In the genomic region with DNA sequence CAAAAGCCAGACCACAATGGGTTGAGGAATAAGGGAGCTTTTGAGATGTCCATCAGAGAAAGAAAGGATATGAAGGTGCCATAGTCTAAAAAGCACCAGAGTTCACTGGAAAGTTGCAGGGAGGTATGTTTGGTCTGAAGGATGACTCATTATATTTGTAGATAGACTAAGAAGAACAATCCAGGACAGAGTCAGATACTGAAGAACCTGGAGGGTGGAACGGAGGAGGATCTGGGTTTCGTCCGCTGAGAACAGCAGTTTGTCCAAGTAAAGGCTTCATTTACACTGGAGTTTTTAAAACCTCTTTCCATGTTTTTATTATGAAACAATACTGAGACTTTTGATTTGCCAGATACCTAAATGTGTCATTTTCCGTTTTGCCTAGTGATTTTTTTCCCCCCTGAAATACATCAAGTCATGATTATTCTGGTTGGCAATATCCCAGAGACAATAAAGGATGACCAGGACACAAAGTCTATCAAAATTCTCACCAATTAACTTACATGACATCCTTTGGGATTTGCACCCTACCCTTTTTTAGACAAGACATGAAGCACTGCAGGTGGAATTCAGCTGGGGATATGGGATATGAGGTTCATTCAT, we compare ENCODE assay signal across 1 cellular context.
TF ChIP-seq lines count a peak whose summit lies in the region.

No MANE protein-coding gene starts in this region.

TF ChIP-seq in HepG2, 621 proteins besides CTCF, POLR2A, EP300 and RAD21:
- TF ChIP-seq NFKBIZ (CRISPR knock-in tag; IDR thresholded peaks at IDR 0.05) (no peak), FOSL2 (CRISPR knock-in tag; IDR thresholded peaks at IDR 0.05) (peak; percentile 27; the same call in 1 of the 2 replicates)
- TF ChIP-seq, protein P1, sequence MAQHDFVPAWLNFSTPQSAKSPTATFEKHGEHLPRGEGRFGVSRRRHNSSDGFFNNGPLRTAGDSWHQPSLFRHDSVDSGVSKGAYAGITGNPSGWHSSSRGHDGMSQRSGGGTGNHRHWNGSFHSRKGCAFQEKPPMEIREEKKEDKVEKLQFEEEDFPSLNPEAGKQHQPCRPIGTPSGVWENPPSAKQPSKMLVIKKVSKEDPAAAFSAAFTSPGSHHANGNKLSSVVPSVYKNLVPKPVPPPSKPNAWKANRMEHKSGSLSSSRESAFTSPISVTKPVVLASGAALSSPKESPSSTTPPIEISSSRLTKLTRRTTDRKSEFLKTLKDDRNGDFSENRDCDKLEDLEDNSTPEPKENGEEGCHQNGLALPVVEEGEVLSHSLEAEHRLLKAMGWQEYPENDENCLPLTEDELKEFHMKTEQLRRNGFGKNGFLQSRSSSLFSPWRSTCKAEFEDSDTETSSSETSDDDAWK (CRISPR knock-in tag; IDR thresholded peaks at IDR 0.05) = no peak
- TF ChIP-seq, protein P2, sequence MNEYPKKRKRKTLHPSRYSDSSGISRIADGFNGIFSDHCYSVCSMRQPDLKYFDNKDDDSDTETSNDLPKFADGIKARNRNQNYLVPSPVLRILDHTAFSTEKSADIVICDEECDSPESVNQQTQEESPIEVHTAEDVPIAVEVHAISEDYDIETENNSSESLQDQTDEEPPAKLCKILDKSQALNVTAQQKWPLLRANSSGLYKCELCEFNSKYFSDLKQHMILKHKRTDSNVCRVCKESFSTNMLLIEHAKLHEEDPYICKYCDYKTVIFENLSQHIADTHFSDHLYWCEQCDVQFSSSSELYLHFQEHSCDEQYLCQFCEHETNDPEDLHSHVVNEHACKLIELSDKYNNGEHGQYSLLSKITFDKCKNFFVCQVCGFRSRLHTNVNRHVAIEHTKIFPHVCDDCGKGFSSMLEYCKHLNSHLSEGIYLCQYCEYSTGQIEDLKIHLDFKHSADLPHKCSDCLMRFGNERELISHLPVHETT (CRISPR knock-in tag; conservative IDR thresholded peaks at IDR 0.05) = no peak
